8 cellular contexts compared by ENCODE assay signal in the genomic region with DNA sequence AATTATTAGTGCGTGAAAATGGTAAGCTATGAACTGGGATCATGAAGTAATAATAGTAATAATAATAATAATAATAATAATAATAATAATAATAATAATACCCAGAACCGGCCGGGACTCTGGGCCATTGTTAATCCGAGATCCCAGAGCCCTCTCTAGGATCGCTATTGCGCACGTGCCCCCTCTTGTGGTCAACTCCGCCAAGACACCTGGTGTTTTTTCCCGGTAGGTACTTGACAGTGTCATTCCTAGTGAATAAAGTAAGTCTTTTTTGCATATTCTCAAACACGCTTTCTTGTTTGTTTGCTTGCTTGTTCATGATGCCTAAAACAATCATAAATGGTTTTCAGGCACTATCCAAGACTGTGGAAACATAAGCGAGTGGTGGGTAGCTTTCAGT.
A peak's percentile ranks its signal among the peaks of the same experiment; 100 is the strongest.
DNase-seq lines count a peak whose midpoint lies in the region; ATAC-seq and TF ChIP-seq lines count a peak whose summit lies in the region.
"Not testable (repeated sequence)": the region's sequence is repeated elsewhere in the genome, so short reads cannot be mapped to it uniquely, and the experiment has no call there.

No MANE protein-coding gene starts in this region.

- H3K9me2 ChIP-seq in GM23338 (ENCODE audit: insufficient read depth): not testable (repeated sequence)

- not testable (repeated sequence) for H3K27me3 Mint-ChIP-seq in GM23338 (ENCODE audit: insufficient read depth, low read depth, poor library complexity); activated T-helper 1 cell treated with anti-CD3 and anti-CD28 coated beads, Interleukin-12 subunit alpha, Interleukin-12 subunit beta, Interleukin-2, Interleukin-4 antibody, amounts not matched to agents 30 ng/mL and 10 ng/mL and 1 ng/mL, durations not matched to agents 14 hours and 24 hours and 36 hours (ENCODE audit: insufficient read depth)

- not testable (repeated sequence) for H3K4me1 Mint-ChIP-seq in GM23338; activated T-helper 1 cell treated with anti-CD3 and anti-CD28 coated beads, Interleukin-12 subunit alpha, Interleukin-12 subunit beta, Interleukin-2, Interleukin-4 antibody, amounts not matched to agents 30 ng/mL and 10 ng/mL and 1 ng/mL, durations not matched to agents 14 hours and 24 hours and 36 hours (ENCODE audit: low read depth)

- intact Hi-C loops in activated T-helper 1 cell treated with anti-CD3 and anti-CD28 coated beads, Interleukin-12 subunit alpha, Interleukin-12 subunit beta, Interleukin-2, Interleukin-4 antibody, amounts not matched to agents 30 ng/mL and 10 ng/mL and 1 ng/mL, durations not matched to agents 14 hours and 24 hours and 36 hours (cut with micrococcal nuclease): not testable (repeated sequence)

- not testable (repeated sequence) for H3K4me2 ChIP-seq in GM23338

- H3K27ac ChIP-seq in GM23338 (ENCODE audit: low read depth): not testable (repeated sequence)

- peaks cover 51% of the 10 kb centered on the region for H3K9me3 Mint-ChIP-seq in GM23338
- not testable (repeated sequence) for H3K9me3 Mint-ChIP-seq in activated T-helper 1 cell treated with anti-CD3 and anti-CD28 coated beads, Interleukin-12 subunit alpha, Interleukin-12 subunit beta, Interleukin-2, Interleukin-4 antibody, amounts not matched to agents 30 ng/mL and 10 ng/mL and 1 ng/mL, durations not matched to agents 14 hours and 24 hours and 36 hours

- not testable (repeated sequence) for H3K27ac Mint-ChIP-seq in GM23338; activated T-helper 1 cell treated with anti-CD3 and anti-CD28 coated beads, Interleukin-12 subunit alpha, Interleukin-12 subunit beta, Interleukin-2, Interleukin-4 antibody, amounts not matched to agents 30 ng/mL and 10 ng/mL and 1 ng/mL, durations not matched to agents 14 hours and 24 hours and 36 hours

- DNase-seq in COLO668 (lab: John Stamatoyannopoulos, UW; ENCODE audit: unreplicated experiment) (peak; percentile 37), GM23338 (ENCODE audit: low spot score) (peak; percentile 77), RPMI8226 (peak; percentile 51), fibroblast of the aortic adventitia (ENCODE audit: low read depth) (peak; percentile 5), midbrain (lab: John Stamatoyannopoulos, UW) (peak; percentile 3)
- DNase-seq in LNCaP clone FGC (ENCODE audit: low read depth): not testable (repeated sequence)
- peak; percentile 7 for DNase-seq in activated T-helper 1 cell treated with anti-CD3 and anti-CD28 coated beads, Interleukin-12 subunit alpha, Interleukin-12 subunit beta, Interleukin-2, Interleukin-4 antibody, amounts not matched to agents 30 ng/mL and 10 ng/mL and 1 ng/mL, durations not matched to agents 14 hours and 24 hours and 36 hours (ENCODE audit: low spot score)
- DNase-seq in stimulated activated CD8-positive, alpha-beta memory T cell treated with anti-CD3 and anti-CD28 coated beads, Interleukin-4, amount 100 ng/mL, for 48 hours: peak; percentile 76

- not testable (repeated sequence) for H2AFZ ChIP-seq in GM23338

- not testable (repeated sequence) for H3K4me3 ChIP-seq in GM23338; LNCaP clone FGC (ENCODE audit: low read depth, low read length); fibroblast of the aortic adventitia (ENCODE audit: low read depth, low read length)

- H3K36me3 ChIP-seq in GM23338 (ENCODE audit: insufficient read depth): not testable (repeated sequence)

- ATAC-seq in GM23338: not testable (repeated sequence)

- H3K4me3 Mint-ChIP-seq in GM23338; activated T-helper 1 cell treated with anti-CD3 and anti-CD28 coated beads, Interleukin-12 subunit alpha, Interleukin-12 subunit beta, Interleukin-2, Interleukin-4 antibody, amounts not matched to agents 30 ng/mL and 10 ng/mL and 1 ng/mL, durations not matched to agents 14 hours and 24 hours and 36 hours: not testable (repeated sequence)

- H3F3A ChIP-seq in GM23338 (replicated peaks; ENCODE audit: low read depth): not testable (repeated sequence)

- not testable (repeated sequence) for H3K27me3 ChIP-seq in GM23338 (ENCODE audit: insufficient read depth)

- peak; percentile 56 to 68 for TF ChIP-seq CTCF in GM23338 (conservative IDR thresholded peaks at IDR 0.05; ENCODE audit: low read depth in 2 of 2)
- peak; percentile 62 for TF ChIP-seq CTCF in LNCaP clone FGC (IDR thresholded peaks at IDR 0.05; ENCODE audit: control insufficient read depth, extremely low read depth, insufficient read depth)
- TF ChIP-seq CTCF in fibroblast of the aortic adventitia (IDR thresholded peaks at IDR 0.05; ENCODE audit: insufficient read depth, low read length): peak; percentile 40

- not testable (repeated sequence) for H4K20me1 ChIP-seq in GM23338 (replicated peaks; ENCODE audit: insufficient read depth)

- H3K4me1 ChIP-seq in GM23338 (ENCODE audit: insufficient read depth): not testable (repeated sequence)

- not testable (repeated sequence) for H3K36me3 Mint-ChIP-seq in GM23338 (ENCODE audit: low read depth); activated T-helper 1 cell treated with anti-CD3 and anti-CD28 coated beads, Interleukin-12 subunit alpha, Interleukin-12 subunit beta, Interleukin-2, Interleukin-4 antibody, amounts not matched to agents 30 ng/mL and 10 ng/mL and 1 ng/mL, durations not matched to agents 14 hours and 24 hours and 36 hours (ENCODE audit: low read depth)

- not testable (repeated sequence) for H3K79me2 ChIP-seq in GM23338 (replicated peaks; ENCODE audit: insufficient read depth)
